ENCODE assay signal across 1 cellular context in genomic region chr1:168574234-168574633, GRCh38.
TF ChIP-seq lines count a peak whose summit lies in the region.

No MANE protein-coding gene starts in this region.

TF ChIP-seq in GM12878, 131 proteins besides CTCF, POLR2A, EP300 and RAD21:
- peak; percentile 41; the same call in 1 of the 2 replicates for TF ChIP-seq SMC3 (IDR thresholded peaks at IDR 0.05; ENCODE audit: borderline replicate concordance, low read length)
